In genomic region chr3:185971579-185971978, GRCh38 we compare ENCODE assay signal across 34 cellular contexts.
"Had no signal": no experiment of that assay in that cellular context is flagged by ENCODE, and none has a peak within 500 bp of the region (broad histone marks: within the 10 kb centered on the region; RNA-seq: fewer than 3 reads in every experiment).

No MANE protein-coding gene starts in this region.

- FAIRE-seq: astrocyte, colon, TTC549 had no signal

- H3K9me3 ChIP-seq: adrenal gland, body of pancreas, breast epithelium had no signal

- H3K4me1 ChIP-seq: adrenal gland, body of pancreas, breast epithelium had no signal

- H3K4me3 ChIP-seq: adrenal gland, body of pancreas, breast epithelium had no signal

- H3K27me3 ChIP-seq: adrenal gland, body of pancreas, brain microvascular endothelial cell, breast epithelium had no signal

- H3K27ac ChIP-seq: adrenal gland, body of pancreas, brain microvascular endothelial cell, breast epithelium, VCaP had no signal

- H3K36me3 ChIP-seq: adrenal gland, brain microvascular endothelial cell, breast epithelium had no signal

- DNase-seq: activated CD4-positive, alpha-beta memory T cell treated with anti-CD3 and anti-CD28 coated beads for 36 hours; activated CD4-positive, alpha-beta T cell treated with anti-CD3 and anti-CD28 coated beads for 4 hours; activated CD4-positive, alpha-beta T cell treated with anti-CD3 and anti-CD28 coated beads, Interleukin-2, amount 10 ng/mL, durations not matched to agents 24 days and 14 days; activated CD4-positive, alpha-beta T cell treated with anti-CD3 and anti-CD28 coated beads, Interleukin-2, amount 50 U/mL, for 1 hour; activated CD4-positive, alpha-beta T cell treated with anti-CD3 and anti-CD28 coated beads, Interleukin-2, amount 50 U/mL, for 4 hours; activated CD4-positive, CD25-positive, alpha-beta regulatory T cell; activated CD8-positive, alpha-beta memory T cell treated with anti-CD3 and anti-CD28 coated beads, Interleukin-2, amount 50 U/mL, for 4 hours; activated CD8-positive, alpha-beta T cell treated with anti-CD3 and anti-CD28 coated beads for 36 hours; activated effector memory CD4-positive, alpha-beta T cell treated with anti-CD3 and anti-CD28 coated beads, Interleukin-2, amount 50 U/mL, for 16 hours; activated gamma-delta T cell treated with Interleukin-2 at 50 U/mL for 16 hours; activated naive CD4-positive, alpha-beta T cell; activated naive CD4-positive, alpha-beta T cell treated with anti-CD3 and anti-CD28 coated beads for 36 hours; activated naive CD4-positive, alpha-beta T cell treated with anti-CD3 and anti-CD28 coated beads, Interleukin-2, amount 50 U/mL, for 16 hours; activated T-cell treated with anti-CD3 and anti-CD28 coated beads for 4 hours; activated T-cell treated with anti-CD3 and anti-CD28 coated beads, Interleukin-2, amount 50 U/mL, for 1 hour; activated T-cell treated with anti-CD3 and anti-CD28 coated beads, Interleukin-2, amount 50 U/mL, for 4 hours; activated T-cell treated with anti-CD3 and anti-CD28 coated beads, Interleukin-2, amount 50 U/mL, for 72 hours; adrenal gland; amniotic stem cell; aorta; body of pancreas; brain microvascular endothelial cell; central memory CD4-positive, alpha-beta T cell; T-helper 1 cell; T-helper 2 cell; T-helper 9 cell had no signal

- ATAC-seq: activated CD4-positive, CD25-positive, alpha-beta regulatory T cell treated with anti-CD3 and anti-CD28 coated beads, Interleukin-2, amount 50 U/mL, for 24 hours; activated CD8-positive, alpha-beta T cell treated with anti-CD3 and anti-CD28 coated beads for 36 hours; activated naive CD4-positive, alpha-beta T cell treated with anti-CD3 and anti-CD28 coated beads, Interleukin-2, amount 50 U/mL, for 72 hours; activated T-cell treated with anti-CD3 and anti-CD28 coated beads, Interleukin-2, amount 50 U/mL, for 4 hours; activated T-cell treated with anti-CD3 and anti-CD28 coated beads, Interleukin-2, amount 50 U/mL, for 72 hours; activated T-helper 17 cell treated with anti-CD3 and anti-CD28 coated beads, Interleukin-2, amount 50 U/mL, for 72 hours; body of pancreas had no signal
